8 cellular contexts compared by ENCODE assay signal in the genomic region with DNA sequence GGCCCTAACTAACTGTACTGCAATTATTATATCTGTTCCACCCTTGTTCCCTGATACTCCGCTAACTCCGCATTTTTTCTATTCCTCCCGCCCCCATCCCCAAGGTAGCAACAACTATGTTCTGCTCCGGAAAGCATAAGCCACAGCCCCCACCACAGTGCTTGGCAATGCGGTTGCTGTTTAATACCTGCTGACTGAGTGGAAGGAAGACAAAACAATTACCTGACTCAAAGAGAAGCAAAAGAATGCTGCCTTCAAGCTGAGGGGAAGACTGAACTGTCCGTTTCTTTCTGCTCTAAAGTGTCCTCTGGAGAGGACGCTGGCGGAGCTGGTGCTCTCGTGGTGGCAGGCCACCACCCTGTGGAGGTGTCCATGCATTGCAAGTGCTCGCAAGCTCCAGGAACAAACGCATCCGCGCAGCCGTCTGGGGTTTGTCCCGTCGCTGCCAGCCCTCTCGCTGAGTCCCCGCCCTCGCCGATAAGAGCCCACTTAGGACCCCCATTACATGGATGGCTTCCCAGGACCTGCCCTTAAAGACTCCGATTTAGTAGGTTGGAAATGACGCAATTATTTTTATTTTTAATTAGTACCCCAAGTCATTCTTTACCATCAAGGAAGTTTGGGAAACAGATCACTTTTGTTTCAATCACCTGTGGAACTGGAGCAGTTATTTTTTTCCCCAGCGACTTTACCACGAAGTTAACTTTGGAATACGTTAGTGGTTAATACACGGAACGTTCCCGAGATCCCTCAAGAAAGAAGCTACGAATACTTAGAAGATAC.
A peak's percentile ranks its signal among the peaks of the same experiment; 100 is the strongest.
DNase-seq lines count a peak whose midpoint lies in the region; ATAC-seq and TF ChIP-seq lines count a peak whose summit lies in the region.

No MANE protein-coding gene starts in this region.

- TF ChIP-seq CTCF in AG09309 (IDR thresholded peaks at IDR 0.05; ENCODE audit: control insufficient read depth, insufficient read depth, low read depth, low read length, missing control alignments), result peak; percentile 96
- peak; percentile 96 for TF ChIP-seq CTCF in choroid plexus epithelial cell (conservative IDR thresholded peaks at IDR 0.05; ENCODE audit: low read depth, low read length)

- ATAC-seq in GM18868 (IDR thresholded peaks at IDR 0.05; ENCODE audit: unreplicated experiment) (peak; percentile 48), HG03159 (IDR thresholded peaks at IDR 0.05; ENCODE audit: unreplicated experiment) (peak; percentile 37)

- H3K4me3 ChIP-seq in AG09309 (ENCODE audit: control insufficient read depth, low read depth, low read length) (peak overlapping the region; percentile 40), choroid plexus epithelial cell (ENCODE audit: low read depth, low read length) (peak overlapping the region; percentile 59)

- DNase-seq in AG09309 (ENCODE audit: low read depth) (no peak), NCI-H345 treated with DMSO at 0.1 percent for 48 hours (lab: John Stamatoyannopoulos, UW; ENCODE audit: unreplicated experiment) (peak; percentile 84), choroid plexus epithelial cell (ENCODE audit: low read depth) (peak; percentile 95), left kidney (ENCODE audit: low read depth, low spot score) (peak; percentile 96)
- peak; percentile 69 for DNase-seq in activated CD4-positive, alpha-beta T cell treated with anti-CD3 and anti-CD28 coated beads for 1 hour
- DNase-seq in stimulated activated CD4-positive, alpha-beta T cell treated with anti-CD3 and anti-CD28 coated beads, Interleukin-1b, Interleukin-23, amount 100 ng/mL, for 48 hours, result peak; percentile 87
